ENCODE assay signal across 2 cellular contexts in the genomic region with DNA sequence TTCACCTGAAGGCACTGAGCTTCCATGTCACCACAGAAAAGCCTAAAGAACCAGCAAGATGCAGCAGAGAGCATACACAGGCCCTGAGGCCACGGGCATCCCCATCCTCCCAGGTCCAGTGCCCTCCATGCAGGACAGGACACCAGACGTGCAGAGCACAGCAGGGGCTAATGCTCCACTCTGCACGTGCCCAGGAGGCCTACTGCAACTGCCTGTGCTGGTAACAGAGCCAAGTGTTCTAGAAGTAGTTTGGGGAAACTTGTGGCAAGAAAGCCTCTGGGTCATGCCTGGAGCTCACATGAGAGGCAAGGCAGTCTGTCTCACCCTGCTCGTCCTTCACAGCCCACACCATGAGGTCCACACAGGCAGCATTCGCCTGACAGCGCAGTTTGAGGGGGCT.
TF ChIP-seq lines count a peak whose summit lies in the region.

No MANE protein-coding gene starts in this region.

TF ChIP-seq in IMR-90, 13 proteins besides CTCF, POLR2A, EP300 and RAD21:
- TF ChIP-seq MXI1 (IDR thresholded peaks at IDR 0.05; ENCODE audit: borderline replicate concordance, low read depth, low read length) (no peak), RCOR1 (IDR thresholded peaks at IDR 0.05; ENCODE audit: insufficient replicate concordance, low read length) (no peak), MAZ (IDR thresholded peaks at IDR 0.05; ENCODE audit: borderline replicate concordance, low read depth, low read length) (no peak), MAFK (IDR thresholded peaks at IDR 0.05; ENCODE audit: low read depth, low read length) (no peak), RFX5 (IDR thresholded peaks at IDR 0.05; ENCODE audit: low read depth, low read length) (no peak), SMC3 (IDR thresholded peaks at IDR 0.05; ENCODE audit: low read depth, low read length) (no peak), CHD1 (IDR thresholded peaks at IDR 0.05; ENCODE audit: low read depth, low read length) (no peak), BHLHE40 (IDR thresholded peaks at IDR 0.05; ENCODE audit: low read depth, low read length) (no peak), CEBPB (IDR thresholded peaks at IDR 0.05; ENCODE audit: low read depth, low read length) (no peak)
- TF ChIP-seq, protein P1, sequence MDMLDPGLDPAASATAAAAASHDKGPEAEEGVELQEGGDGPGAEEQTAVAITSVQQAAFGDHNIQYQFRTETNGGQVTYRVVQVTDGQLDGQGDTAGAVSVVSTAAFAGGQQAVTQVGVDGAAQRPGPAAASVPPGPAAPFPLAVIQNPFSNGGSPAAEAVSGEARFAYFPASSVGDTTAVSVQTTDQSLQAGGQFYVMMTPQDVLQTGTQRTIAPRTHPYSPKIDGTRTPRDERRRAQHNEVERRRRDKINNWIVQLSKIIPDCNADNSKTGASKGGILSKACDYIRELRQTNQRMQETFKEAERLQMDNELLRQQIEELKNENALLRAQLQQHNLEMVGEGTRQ (IDR thresholded peaks at IDR 0.05; ENCODE audit: low read depth, low read length): no peak
- TF ChIP-seq, protein P2, sequence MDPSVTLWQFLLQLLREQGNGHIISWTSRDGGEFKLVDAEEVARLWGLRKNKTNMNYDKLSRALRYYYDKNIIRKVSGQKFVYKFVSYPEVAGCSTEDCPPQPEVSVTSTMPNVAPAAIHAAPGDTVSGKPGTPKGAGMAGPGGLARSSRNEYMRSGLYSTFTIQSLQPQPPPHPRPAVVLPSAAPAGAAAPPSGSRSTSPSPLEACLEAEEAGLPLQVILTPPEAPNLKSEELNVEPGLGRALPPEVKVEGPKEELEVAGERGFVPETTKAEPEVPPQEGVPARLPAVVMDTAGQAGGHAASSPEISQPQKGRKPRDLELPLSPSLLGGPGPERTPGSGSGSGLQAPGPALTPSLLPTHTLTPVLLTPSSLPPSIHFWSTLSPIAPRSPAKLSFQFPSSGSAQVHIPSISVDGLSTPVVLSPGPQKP (IDR thresholded peaks at IDR 0.05; ENCODE audit: borderline replicate concordance, low read depth, low read length): no peak

TF ChIP-seq in WTC11, 78 proteins besides CTCF, POLR2A, EP300 and RAD21:
- no peak for TF ChIP-seq NFE2L1 (CRISPR knock-in tag; IDR thresholded peaks at IDR 0.05)
- TF ChIP-seq NR2C2 (CRISPR knock-in tag; IDR thresholded peaks at IDR 0.05): no peak
- TF ChIP-seq NFYB (CRISPR knock-in tag; conservative IDR thresholded peaks at IDR 0.05; ENCODE audit: low read depth): no peak
- TF ChIP-seq E2F1 (CRISPR knock-in tag; IDR thresholded peaks at IDR 0.05): no peak
- no peak for TF ChIP-seq HMGXB4 (CRISPR knock-in tag; IDR thresholded peaks at IDR 0.05)
- TF ChIP-seq AFF4 (CRISPR knock-in tag; IDR thresholded peaks at IDR 0.05; ENCODE audit: borderline replicate concordance): no peak
TF ChIP-seq in WTC11: peak in this region for 0.
